In genomic region chr15:31278544-31279220, GRCh38 we compare ENCODE assay signal across 13 cellular contexts. TPM values are rescaled to one million over a fixed set of nuclear protein-coding genes. Genes with fewer than 3 reads are reported as not detected.
DNase-seq lines count a peak whose midpoint lies in the region; ATAC-seq and TF ChIP-seq lines count a peak whose summit lies in the region.
"Had no signal": no experiment of that assay in that cellular context is flagged by ENCODE, and none has a peak within 500 bp of the region (broad histone marks: within the 10 kb centered on the region; RNA-seq: fewer than 3 reads in every experiment).

No MANE protein-coding gene starts in this region.

- peak; percentile 2 for DNase-seq in stimulated activated CD4-positive, alpha-beta T cell treated with anti-CD3 and anti-CD28 coated beads, Interleukin-4, amount 100 ng/mL, for 24 hours
- DNase-seq in stimulated activated CD4-positive, alpha-beta T cell treated with anti-CD3 and anti-CD28 coated beads, Interleukin-12 subunit alpha, Interleukin-12 subunit beta, amount 100 ng/mL, for 4 hours: no peak
- DNase-seq in ecto neural progenitor cell (ENCODE audit: low spot score) (peak; percentile 40), omental fat pad (ENCODE audit: low spot score) (peak; percentile 0), GM13977 (ENCODE audit: low spot score) (no peak), CD1c-positive myeloid dendritic cell (ENCODE audit: extremely low spot score) (no peak)
- DNase-seq: activated CD4-positive, alpha-beta T cell treated with anti-CD3 and anti-CD28 coated beads for 36 hours; activated gamma-delta T cell; EL; left ventricle myocardium superior; MV-4-11 had no signal

- no peak for TF ChIP-seq CTCF in omental fat pad (IDR thresholded peaks at IDR 0.05)
- no peak for TF ChIP-seq CTCF in GM13977 (IDR thresholded peaks at IDR 0.05; ENCODE audit: extremely low read depth, insufficient read depth, missing control alignments)

- peak; percentile 11 for ATAC-seq in omental fat pad (ENCODE audit: low FRiP score)
- no peak for ATAC-seq in HG02588 (IDR thresholded peaks at IDR 0.05; ENCODE audit: unreplicated experiment)
- ATAC-seq in HG02623 (IDR thresholded peaks at IDR 0.05; ENCODE audit: unreplicated experiment): no peak
- ATAC-seq: activated CD4-positive, alpha-beta T cell treated with anti-CD3 and anti-CD28 coated beads for 36 hours had no signal

- in situ Hi-C loops in GM13977 (cut with MboI; ENCODE audit: low pct_unique_long_range_greater_than_20kb, low sequenced_read_pairs, unreplicated experiment): no loop called here

RNA-seq across cellular contexts. Expression of gene KLF13, which starts 48.0 kb away (rescaled TPM):
- total RNA-seq in omental fat pad: 10 to 100 TPM; 49.7 to 67.5 (median 62.3) TPM

Comparison
In these comparisons a context has a peak if more than half of its experiments do, and no peak if none do; other contexts are left out.
1. DNase-seq: peak in stimulated activated CD4-positive, alpha-beta T cell treated with anti-CD3 and anti-CD28 coated beads, Interleukin-4, amount 100 ng/mL, for 24 hours (single experiment), ecto neural progenitor cell (single experiment) and omental fat pad (single experiment); none in stimulated activated CD4-positive, alpha-beta T cell treated with anti-CD3 and anti-CD28 coated beads, Interleukin-12 subunit alpha, Interleukin-12 subunit beta, amount 100 ng/mL, for 4 hours (single experiment), GM13977 (single experiment) and CD1c-positive myeloid dendritic cell (single experiment).